ENCODE assay signal across 33 cellular contexts in genomic region chr20:63407928-63408683, GRCh38. TPM values are rescaled to one million over a fixed set of nuclear protein-coding genes. Genes with fewer than 3 reads are reported as not detected.
"Had no signal": no experiment of that assay in that cellular context is flagged by ENCODE, and none has a peak within 500 bp of the region (broad histone marks: within the 10 kb centered on the region; RNA-seq: fewer than 3 reads in every experiment).

No MANE protein-coding gene starts in this region.

- H3K9ac ChIP-seq: parathyroid adenoma had no signal

- H2AFZ ChIP-seq: parathyroid adenoma had no signal

- H3K79me2 ChIP-seq: parathyroid adenoma had no signal

- H3K4me1 ChIP-seq: parathyroid adenoma, psoas muscle, suprapubic skin, testis, tibial artery, transverse colon, upper lobe of right lung, uterus had no signal

- ATAC-seq: naive thymus-derived CD8-positive, alpha-beta T cell; natural killer cell treated with Interleukin-12 subunit alpha and Interleukin-12 subunit beta and Interleukin-15 and Interleukin-18, amount 100 ng/mL, for 72 hours; psoas muscle; sciatic nerve; stimulated activated naive CD8-positive, alpha-beta T cell treated with anti-CD3 and anti-CD28 coated beads, Interleukin-15, amount 100 ng/mL, for 72 hours; stimulated activated naive CD8-positive, alpha-beta T cell treated with anti-CD3 and anti-CD28 coated beads, Interleukin-15, Interleukin-2, amounts not matched to agents 100 U/mL and 50 U/mL, for 24 hours; upper lobe of right lung had no signal

- H3K36me3 Mint-ChIP-seq: naive B cell; naive thymus-derived CD8-positive, alpha-beta T cell; natural killer cell treated with Interleukin-12 subunit alpha and Interleukin-12 subunit beta and Interleukin-15 and Interleukin-18, amount 100 ng/mL, for 72 hours; type B pancreatic cell had no signal

- H3K9me3 ChIP-seq: ovary, psoas muscle, spleen, suprapubic skin, testis, tibial artery, transverse colon, upper lobe of right lung, uterus had no signal

- H3K27ac ChIP-seq: ovary, parathyroid adenoma, psoas muscle, skin epidermis, spleen, suprapubic skin, testis, tibial artery, transverse colon, upper lobe of right lung, uterus had no signal

- H3K4me3 Mint-ChIP-seq: naive B cell; natural killer cell treated with Interleukin-12 subunit alpha and Interleukin-12 subunit beta and Interleukin-15 and Interleukin-18, amount 100 ng/mL, for 72 hours; nephron progenitor cell; neural crest cell; stimulated activated naive CD8-positive, alpha-beta T cell treated with anti-CD3 and anti-CD28 coated beads, Interleukin-15, amount 100 ng/mL, for 72 hours; type B pancreatic cell had no signal

- H3K9me3 Mint-ChIP-seq: naive thymus-derived CD8-positive, alpha-beta T cell; natural killer cell treated with Interleukin-12 subunit alpha and Interleukin-12 subunit beta and Interleukin-15 and Interleukin-18, amount 100 ng/mL, for 72 hours; nephron progenitor cell; neural crest cell; stimulated activated naive CD8-positive, alpha-beta T cell treated with anti-CD3 and anti-CD28 coated beads, Interleukin-15, amount 100 ng/mL, for 72 hours; type B pancreatic cell had no signal

- H3K27me3 Mint-ChIP-seq: progenitor cell of endocrine pancreas; stimulated activated naive CD8-positive, alpha-beta T cell treated with anti-CD3 and anti-CD28 coated beads, Interleukin-15, amount 100 ng/mL, for 72 hours; type B pancreatic cell had no signal

- H3K4me2 ChIP-seq: smooth muscle cell had no signal

- DNase-seq: naive B cell; naive thymus-derived CD8-positive, alpha-beta T cell; nephron progenitor cell; occipital lobe; ovary; psoas muscle; spleen; stimulated activated CD4-positive, alpha-beta T cell treated with anti-CD3 and anti-CD28 coated beads, Interleukin-12 subunit alpha, Interleukin-12 subunit beta, amount 100 ng/mL, for 4 hours; stimulated activated CD4-positive, alpha-beta T cell treated with anti-CD3 and anti-CD28 coated beads, Interleukin-1b, Interleukin-23, amount 100 ng/mL, for 48 hours; stimulated activated CD4-positive, alpha-beta T cell treated with anti-CD3 and anti-CD28 coated beads, Interleukin-4, amount 100 ng/mL, for 1 hour; stimulated activated CD4-positive, alpha-beta T cell treated with anti-CD3 and anti-CD28 coated beads, Interleukin-4, amount 100 ng/mL, for 4 hours; stimulated activated CD8-positive, alpha-beta memory T cell treated with anti-CD3 and anti-CD28 coated beads, Interleukin-4, amount 100 ng/mL, for 48 hours; stimulated activated naive CD4-positive, alpha-beta T cell; stimulated activated naive CD8-positive, alpha-beta T cell treated with anti-CD3 and anti-CD28 coated beads, Interleukin-15, amount 100 ng/mL, for 72 hours; stimulated activated naive CD8-positive, alpha-beta T cell treated with anti-CD3 and anti-CD28 coated beads, Interleukin-15, Interleukin-2, amounts not matched to agents 100 U/mL and 50 U/mL, for 24 hours; substantia nigra; testis; tibial artery; transverse colon; upper lobe of right lung; uterus had no signal

- H3K36me3 ChIP-seq: ovary, spleen, suprapubic skin, tibial artery, transverse colon, upper lobe of right lung, uterus had no signal

- H3K27ac Mint-ChIP-seq: natural killer cell treated with Interleukin-12 subunit alpha and Interleukin-12 subunit beta and Interleukin-15 and Interleukin-18, amount 100 ng/mL, for 72 hours; nephron progenitor cell; progenitor cell of endocrine pancreas; stimulated activated naive CD8-positive, alpha-beta T cell treated with anti-CD3 and anti-CD28 coated beads, Interleukin-15, amount 100 ng/mL, for 72 hours; type B pancreatic cell had no signal

- H3K4me3 ChIP-seq: ovary, psoas muscle, skin epidermis, smooth muscle cell, spleen, suprapubic skin, testis, tibial artery, transverse colon, upper lobe of right lung, uterus had no signal

- H3K27me3 ChIP-seq: ovary, testis, uterus had no signal

RNA-seq across cellular contexts. Expression of gene CHRNA4, which starts 47.0 kb away (rescaled TPM):
- total RNA-seq: naive thymus-derived CD8-positive, alpha-beta T cell; natural killer cell treated with Interleukin-12 subunit alpha and Interleukin-12 subunit beta and Interleukin-15 and Interleukin-18, amount 100 ng/mL, for 72 hours; osteoblast; renal cortical epithelial cell; smooth muscle cell; suprapubic skin had no signal
- polyA plus RNA-seq: naive thymus-derived CD8-positive, alpha-beta T cell; urinary bladder had no signal
